ENCODE assay signal across 17 cellular contexts in the genomic region with DNA sequence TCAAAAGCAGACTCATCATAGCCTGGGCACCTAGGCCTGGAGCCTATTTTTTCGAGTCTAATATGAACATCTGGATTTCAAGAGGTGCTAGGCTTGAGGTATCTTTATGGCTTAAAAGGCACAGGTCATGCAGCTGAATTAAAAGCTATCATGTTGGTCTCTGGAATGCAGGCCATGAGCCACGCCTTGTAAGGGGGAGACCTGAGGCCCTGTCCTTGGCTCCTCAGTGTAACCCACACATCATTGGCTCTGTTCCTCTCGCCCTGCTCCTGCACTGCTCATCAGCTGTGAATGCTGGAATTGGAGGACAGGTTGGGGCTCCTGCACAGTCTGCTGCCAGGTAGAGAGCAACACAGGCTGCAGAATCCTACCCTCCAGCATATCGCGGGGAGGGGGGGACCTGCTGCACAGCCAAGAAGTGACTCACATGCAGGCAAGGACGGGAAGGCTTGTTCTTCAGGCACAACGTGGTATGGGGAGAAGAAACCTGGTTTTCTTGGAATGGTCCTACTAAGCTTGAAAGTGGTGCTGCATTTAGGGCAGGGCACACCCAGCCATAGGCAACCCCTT.
DNase-seq lines count a peak whose midpoint lies in the region; ATAC-seq, FAIRE-seq and TF ChIP-seq lines count a peak whose summit lies in the region.
"Had no signal": no experiment of that assay in that cellular context is flagged by ENCODE, and none has a peak within 500 bp of the region (broad histone marks: within the 10 kb centered on the region; RNA-seq: fewer than 3 reads in every experiment).

No MANE protein-coding gene starts in this region.

- H4K20me1 ChIP-seq in keratinocyte (ENCODE audit: control insufficient read depth, extremely low read depth, insufficient read depth, low read length) = no peaks in the 10 kb centered on the region

- H3K36me3 ChIP-seq in keratinocyte (ENCODE audit: control insufficient read depth in 2 of 2, extremely low read depth in 1 of 2, insufficient read depth in 2 of 2, low read length in 2 of 2) (no peaks in the 10 kb centered on the region), kidney (ENCODE audit: control insufficient read depth in 1 of 2, insufficient read depth in 2 of 2, low read length in 2 of 2) (no peaks in the 10 kb centered on the region)
- H3K36me3 ChIP-seq: SJSA1 had no signal

- dilution Hi-C loops in keratinocyte (cut with MboI; ENCODE audit: extremely low pct_ligation_motif_present, low sequenced_read_pairs) = no loop called here

- no peak for ATAC-seq in HG03045 (IDR thresholded peaks at IDR 0.05; ENCODE audit: unreplicated experiment)

- no peak overlapping the region for H3K4me3 ChIP-seq in keratinocyte (ENCODE audit: control insufficient read depth in 2 of 3, extremely low read depth in 1 of 3, insufficient read depth in 2 of 3, low read depth in 1 of 3, low read length in 3 of 3)
- no peak overlapping the region for H3K4me3 ChIP-seq in kidney (ENCODE audit: low read length in 2 of 2)
- H3K4me3 ChIP-seq: SJSA1 had no signal

- H3K4me2 ChIP-seq in keratinocyte (ENCODE audit: control insufficient read depth, extremely low read depth, insufficient read depth, low read depth, low read length) = peak overlapping the region; percentile 16

- CTCF ChIA-PET in MCF 10A (lab: Yijun Ruan, JAX) = interaction anchor here (0.8 to 1.6 kb wide), 2 partner anchors 14 to 20 kb away, joined by 3 read pairs; no protein-coding TSS in a partner anchor

- H3K4me1 ChIP-seq in keratinocyte (ENCODE audit: control insufficient read depth, extremely low read depth, insufficient read depth, low read length) = peaks cover 25% of the 10 kb centered on the region
- H3K4me1 ChIP-seq in kidney (ENCODE audit: control insufficient read depth in 1 of 2, insufficient read depth in 1 of 2, low read depth in 1 of 2, low read length in 2 of 2) = no peaks in the 10 kb centered on the region
- H3K4me1 ChIP-seq: SJSA1 had no signal

- H3K9me3 Mint-ChIP-seq in MCF 10A (ENCODE audit: unreplicated experiment) = peaks cover 8% of the 10 kb centered on the region
- H3K9me3 Mint-ChIP-seq: CD14-positive monocyte, HFFc6 had no signal

- no peak overlapping the region for H3K4me3 Mint-ChIP-seq in MCF 10A (ENCODE audit: unreplicated experiment)
- H3K4me3 Mint-ChIP-seq: CD14-positive monocyte, HFFc6 had no signal

- H3K27ac Mint-ChIP-seq in MCF 10A (ENCODE audit: low read depth, unreplicated experiment) = peak overlapping the region; percentile 50
- H3K27ac Mint-ChIP-seq: HFFc6 had no signal

- H3K36me3 Mint-ChIP-seq in MCF 10A (ENCODE audit: insufficient read depth, unreplicated experiment) = peaks cover 6% of the 10 kb centered on the region

- H3K9me1 ChIP-seq in keratinocyte (ENCODE audit: control insufficient read depth, extremely low read depth, insufficient read depth, low read length) = no peaks in the 10 kb centered on the region

- no peaks in the 10 kb centered on the region for H3K27me3 Mint-ChIP-seq in MCF 10A (ENCODE audit: insufficient read depth, unreplicated experiment)

- no peaks in the 10 kb centered on the region for H3K79me2 ChIP-seq in keratinocyte (ENCODE audit: control insufficient read depth, insufficient read depth, low read length)

- DNase-seq in RCC 7860 (ENCODE audit: low spot score) = peak; percentile 14
- DNase-seq in MCF 10A (ENCODE audit: unreplicated experiment) = peak; percentile 71
- peak; percentile 23 for DNase-seq in keratinocyte (ENCODE audit: low read depth, low spot score)
- no peak for DNase-seq in cortex of kidney (lab: John Stamatoyannopoulos, UW)
- DNase-seq in kidney = no peak
- no peak for DNase-seq in NK-92 treated with Interleukin-12 subunit alpha and Interleukin-12 subunit beta, amount 100 ng/mL, for 24 hours (lab: John Stamatoyannopoulos, UW)
- DNase-seq: AML-193, DMS79 treated with DMSO at 0.1 percent for 48 hours, H7, HFFc6, NCI-H1092 treated with DMSO at 0.1 percent for 48 hours, NCI-H2107, NCI-H510A, NCI-H748 treated with DMSO at 0.1 percent for 48 hours had no signal

- intact Hi-C loops in MCF 10A (cut with micrococcal nuclease) (no loop called here), kidney (cut with DNase I) (no loop called here)

- FAIRE-seq in RCC 7860 (lab: Jason Lieb, UNC) (no peak), keratinocyte (lab: Jason Lieb, UNC) (peak; percentile 96), kidney (lab: Jason Lieb, UNC) (no peak)

- H3K9me3 ChIP-seq in keratinocyte (ENCODE audit: control insufficient read depth, low read depth, low read length) (no peaks in the 10 kb centered on the region), kidney (ENCODE audit: control insufficient read depth in 1 of 2, low read length in 2 of 2) (no peaks in the 10 kb centered on the region)
- H3K9me3 ChIP-seq: SJSA1 had no signal

- TF ChIP-seq CTCF in MCF 10A (IDR thresholded peaks at IDR 0.05; ENCODE audit: unreplicated experiment) (no peak), keratinocyte (optimal IDR thresholded peaks at IDR 0.05 in 1 of 3, IDR thresholded peaks at IDR 0.05 in 1 of 3, conservative IDR thresholded peaks at IDR 0.05 in 1 of 3; ENCODE audit: extremely low read depth in 1 of 3, insufficient read depth in 2 of 3, low read length in 3 of 3) (no peak), kidney (IDR thresholded peaks at IDR 0.05; ENCODE audit: borderline replicate concordance, extremely low read depth, insufficient read depth) (no peak)

- BruUV-seq in MCF 10A (replicated peaks; lab: Mats Ljungman, UMichigan) = no TSS peak

- H3K4me1 Mint-ChIP-seq in MCF 10A (ENCODE audit: insufficient read depth, unreplicated experiment) = peaks cover 16% of the 10 kb centered on the region

- H3K27me3 ChIP-seq in keratinocyte (ENCODE audit: control insufficient read depth, extremely low read depth, insufficient read depth, low read length) = no peaks in the 10 kb centered on the region
- H3K27me3 ChIP-seq: SJSA1 had no signal

- no peak overlapping the region for H3K27ac ChIP-seq in keratinocyte (ENCODE audit: control insufficient read depth, insufficient read depth, low read length)
- H3K27ac ChIP-seq in kidney (ENCODE audit: low read depth in 2 of 2, low read length in 2 of 2) = no peak overlapping the region
- H3K27ac ChIP-seq: SJSA1 had no signal

- POLR2A ChIA-PET in MCF 10A (lab: Yijun Ruan, JAX) = interaction anchor here (0.6 to 2.1 kb wide), 7 partner anchors 20 to 448 kb away, joined by 3 to 6 read pairs (median 3); no protein-coding TSS in a partner anchor

- H3K9ac ChIP-seq in keratinocyte (ENCODE audit: control insufficient read depth, extremely low read depth, insufficient read depth, low read length) (no peak overlapping the region), kidney (ENCODE audit: low read length in 2 of 2) (no peak overlapping the region)

- H2AFZ ChIP-seq in keratinocyte (ENCODE audit: control insufficient read depth, low read length) = peak overlapping the region; percentile 43

Comparison
In these comparisons a context has a peak if more than half of its experiments do, and no peak if none do; other contexts are left out.
1. DNase-seq: peak in RCC 7860 (single experiment), MCF 10A (single experiment) and keratinocyte (single experiment); none in cortex of kidney (single experiment), kidney (single experiment) and NK-92 treated with Interleukin-12 subunit alpha and Interleukin-12 subunit beta, amount 100 ng/mL, for 24 hours (single experiment).